11 cellular contexts compared by ENCODE assay signal in genomic region chr11:3907590-3907989, GRCh38. TPM values are rescaled to one million over a fixed set of nuclear protein-coding genes. Genes with fewer than 3 reads are reported as not detected.
A peak's percentile ranks its signal among the peaks of the same experiment; 100 is the strongest.
DNase-seq lines count a peak whose midpoint lies in the region; ATAC-seq and TF ChIP-seq lines count a peak whose summit lies in the region.
"Had no signal": no experiment of that assay in that cellular context is flagged by ENCODE, and none has a peak within 500 bp of the region (broad histone marks: within the 10 kb centered on the region; RNA-seq: fewer than 3 reads in every experiment).

No MANE protein-coding gene starts in this region.

- H3K36me3 ChIP-seq in CD4-positive, alpha-beta memory T cell (ENCODE audit: insufficient read depth, low read length), result no peaks in the 10 kb centered on the region
- H3K36me3 ChIP-seq in naive thymus-derived CD4-positive, alpha-beta T cell (ENCODE audit: control insufficient read depth in 2 of 3, insufficient read depth in 3 of 3, low read length in 3 of 3), result no peaks in the 10 kb centered on the region

- H3K27ac ChIP-seq in CD4-positive, alpha-beta memory T cell (ENCODE audit: low read depth, low read length), result no peak overlapping the region
- H3K27ac ChIP-seq in naive thymus-derived CD4-positive, alpha-beta T cell (ENCODE audit: low read depth, low read length), result no peak overlapping the region

- H3K27me3 Mint-ChIP-seq in CD4-positive, alpha-beta memory T cell, result no peaks in the 10 kb centered on the region
- H3K27me3 Mint-ChIP-seq in naive thymus-derived CD4-positive, alpha-beta T cell, result no peaks in the 10 kb centered on the region

- TF ChIP-seq CTCF in GM13976 (IDR thresholded peaks at IDR 0.05; ENCODE audit: borderline replicate concordance, control extremely low read depth, extremely low read depth, insufficient read depth, missing control alignments), result no peak

- H3K27me3 ChIP-seq in CD4-positive, alpha-beta memory T cell (ENCODE audit: insufficient read depth, low read length), result no peaks in the 10 kb centered on the region
- no peaks in the 10 kb centered on the region for H3K27me3 ChIP-seq in naive thymus-derived CD4-positive, alpha-beta T cell (ENCODE audit: control insufficient read depth in 2 of 2, insufficient read depth in 2 of 2, low read length in 2 of 2)

- intact Hi-C loops in CD4-positive, alpha-beta memory T cell (cut with micrococcal nuclease), result loop anchor here (5.0 kb wide), 2 partner anchors 40 kb away; no protein-coding TSS in a partner anchor
- intact Hi-C loops in naive thymus-derived CD4-positive, alpha-beta T cell (cut with micrococcal nuclease), result loop anchor here in 1 of 2 donors (5.0 kb wide), 2 partner anchors 35 to 165 kb away; no protein-coding TSS in a partner anchor

- H3K27ac Mint-ChIP-seq in CD4-positive, alpha-beta memory T cell, result peak overlapping the region; percentile 4 to 84 (median 52)
- peak overlapping the region in 1 of 2 donors; percentile 5 for H3K27ac Mint-ChIP-seq in activated naive CD4-positive, alpha-beta T cell treated with anti-CD3 and anti-CD28 coated beads, Interleukin-2, amount 50 U/mL, for 72 hours
- H3K27ac Mint-ChIP-seq in naive thymus-derived CD4-positive, alpha-beta T cell, result peak overlapping the region; percentile 26 to 83 (median 74)

- no peak overlapping the region for H3K4me3 ChIP-seq in CD4-positive, alpha-beta memory T cell (ENCODE audit: low read length in 2 of 2)
- H3K4me3 ChIP-seq in naive thymus-derived CD4-positive, alpha-beta T cell (ENCODE audit: low read length), result no peak overlapping the region

- peak overlapping the region in 1 of 8 donors; percentile 0 for H3K4me3 Mint-ChIP-seq in CD4-positive, alpha-beta memory T cell
- peak overlapping the region in 9 of 10 donors; percentile 1 to 48 (median 42) for H3K4me3 Mint-ChIP-seq in naive thymus-derived CD4-positive, alpha-beta T cell

- CTCF ChIA-PET in CD4-positive, alpha-beta memory T cell (lab: Charles Lee; ENCODE audit: partially characterized antibody), result interaction anchor here (1.7 to 3.9 kb wide), 2 partner anchors 53 to 58 kb away, joined by 7 to 16 read pairs; partner anchors contain the start of gene STIM1
- CTCF ChIA-PET in naive thymus-derived CD4-positive, alpha-beta T cell (lab: Charles Lee), result interaction anchor here (0.6 to 0.8 kb wide), 2 partner anchors 55 to 58 kb away, joined by 3 to 5 read pairs; no protein-coding TSS in a partner anchor

- peaks cover 61 to 84% (median 73%) of the 10 kb centered on the region in 4 donors for H3K4me1 Mint-ChIP-seq in CD4-positive, alpha-beta memory T cell
- peaks cover 62 to 90% (median 79%) of the 10 kb centered on the region in 7 donors for H3K4me1 Mint-ChIP-seq in naive thymus-derived CD4-positive, alpha-beta T cell

- H3K9me3 Mint-ChIP-seq in CD4-positive, alpha-beta memory T cell, result no peaks in the 10 kb centered on the region
- no peaks in the 10 kb centered on the region for H3K9me3 Mint-ChIP-seq in activated naive CD4-positive, alpha-beta T cell treated with anti-CD3 and anti-CD28 coated beads, Interleukin-2, amount 50 U/mL, for 72 hours
- peaks cover 0 to 2% (median 0%) of the 10 kb centered on the region in 11 donors for H3K9me3 Mint-ChIP-seq in naive thymus-derived CD4-positive, alpha-beta T cell

- peak; percentile 24 to 27 for ATAC-seq in activated naive CD4-positive, alpha-beta T cell treated with anti-CD3 and anti-CD28 coated beads, Interleukin-2, amount 50 U/mL, for 72 hours
- no peak for ATAC-seq in naive thymus-derived CD4-positive, alpha-beta T cell

- no peak for DNase-seq in CD4-positive, alpha-beta memory T cell
- DNase-seq in GM13976 (ENCODE audit: low spot score), result peak; percentile 29
- peak in 1 of 2 donors; percentile 16 for DNase-seq in activated naive CD4-positive, alpha-beta T cell treated with anti-CD3 and anti-CD28 coated beads, Interleukin-2, amount 50 U/mL, for 72 hours (ENCODE audit: low spot score in 2 of 2)
- no peak for DNase-seq in naive thymus-derived CD4-positive, alpha-beta T cell
- no peak for DNase-seq in NCI-H2196 treated with DMSO at 0.1 percent for 48 hours (lab: John Stamatoyannopoulos, UW; ENCODE audit: unreplicated experiment)
- DNase-seq in HT-29 (ENCODE audit: low spot score), result no peak
- DNase-seq in hippocampal formation (lab: John Stamatoyannopoulos, UW), result no peak
- DNase-seq: head of caudate nucleus, kidney, NCI-H2029 treated with DMSO at 0.1 percent for 48 hours, SHP77 had no signal

- peaks cover 77% of the 10 kb centered on the region for H3K4me1 ChIP-seq in CD4-positive, alpha-beta memory T cell (ENCODE audit: insufficient read depth, low read length)
- peaks cover 33 to 50% of the 10 kb centered on the region in 2 donors for H3K4me1 ChIP-seq in naive thymus-derived CD4-positive, alpha-beta T cell (ENCODE audit: control insufficient read depth in 2 of 2, insufficient read depth in 2 of 2, low read length in 2 of 2)

- POLR2A ChIA-PET in CD4-positive, alpha-beta memory T cell (lab: Charles Lee; ENCODE audit: partially characterized antibody), result no interaction called here
- POLR2A ChIA-PET in naive thymus-derived CD4-positive, alpha-beta T cell (lab: Charles Lee), result no interaction called here

- in situ Hi-C loops in GM13976 (cut with MboI; ENCODE audit: low sequenced_read_pairs, unreplicated experiment), result no loop called here

- no peaks in the 10 kb centered on the region for H3K36me3 Mint-ChIP-seq in CD4-positive, alpha-beta memory T cell
- H3K36me3 Mint-ChIP-seq in activated naive CD4-positive, alpha-beta T cell treated with anti-CD3 and anti-CD28 coated beads, Interleukin-2, amount 50 U/mL, for 72 hours, result no peaks in the 10 kb centered on the region
- H3K36me3 Mint-ChIP-seq in naive thymus-derived CD4-positive, alpha-beta T cell, result peaks cover 0 to 9% (median 0%) of the 10 kb centered on the region in 5 donors

- H3K9me3 ChIP-seq in CD4-positive, alpha-beta memory T cell (ENCODE audit: control insufficient read depth in 1 of 2, low read length in 2 of 2), result no peaks in the 10 kb centered on the region
- no peaks in the 10 kb centered on the region for H3K9me3 ChIP-seq in naive thymus-derived CD4-positive, alpha-beta T cell (ENCODE audit: control insufficient read depth in 2 of 3, low read length in 3 of 3)

RNA-seq across cellular contexts. Expression of gene STIM1, which starts 52.1 kb away (rescaled TPM):
- total RNA-seq in CD4-positive, alpha-beta memory T cell, result 10 to 100 TPM; 87.1 to 87.4 TPM
- 10 to 100 TPM; 27.7 to 43.8 TPM for polyA plus RNA-seq in CD4-positive, alpha-beta memory T cell
- total RNA-seq in activated naive CD4-positive, alpha-beta T cell treated with anti-CD3 and anti-CD28 coated beads, Interleukin-2, amount 50 U/mL, for 72 hours, result 10 to 100 TPM; 75.8 to 88.8 TPM
- 100 to 1,000 TPM in 3 of 5 experiments, 10 to 100 TPM in 2; 95.6 to 117 (median 103) TPM for total RNA-seq in naive thymus-derived CD4-positive, alpha-beta T cell
- polyA plus RNA-seq in naive thymus-derived CD4-positive, alpha-beta T cell, result 10 to 100 TPM; 38.4 to 43.6 TPM
- total RNA-seq in HT-29 (2014; rRNA removed; shearing (Covaris generic)), result 28.3 and 29.4 TPM in 2 replicates
